1 cellular context compared by ENCODE assay signal in the genomic region with DNA sequence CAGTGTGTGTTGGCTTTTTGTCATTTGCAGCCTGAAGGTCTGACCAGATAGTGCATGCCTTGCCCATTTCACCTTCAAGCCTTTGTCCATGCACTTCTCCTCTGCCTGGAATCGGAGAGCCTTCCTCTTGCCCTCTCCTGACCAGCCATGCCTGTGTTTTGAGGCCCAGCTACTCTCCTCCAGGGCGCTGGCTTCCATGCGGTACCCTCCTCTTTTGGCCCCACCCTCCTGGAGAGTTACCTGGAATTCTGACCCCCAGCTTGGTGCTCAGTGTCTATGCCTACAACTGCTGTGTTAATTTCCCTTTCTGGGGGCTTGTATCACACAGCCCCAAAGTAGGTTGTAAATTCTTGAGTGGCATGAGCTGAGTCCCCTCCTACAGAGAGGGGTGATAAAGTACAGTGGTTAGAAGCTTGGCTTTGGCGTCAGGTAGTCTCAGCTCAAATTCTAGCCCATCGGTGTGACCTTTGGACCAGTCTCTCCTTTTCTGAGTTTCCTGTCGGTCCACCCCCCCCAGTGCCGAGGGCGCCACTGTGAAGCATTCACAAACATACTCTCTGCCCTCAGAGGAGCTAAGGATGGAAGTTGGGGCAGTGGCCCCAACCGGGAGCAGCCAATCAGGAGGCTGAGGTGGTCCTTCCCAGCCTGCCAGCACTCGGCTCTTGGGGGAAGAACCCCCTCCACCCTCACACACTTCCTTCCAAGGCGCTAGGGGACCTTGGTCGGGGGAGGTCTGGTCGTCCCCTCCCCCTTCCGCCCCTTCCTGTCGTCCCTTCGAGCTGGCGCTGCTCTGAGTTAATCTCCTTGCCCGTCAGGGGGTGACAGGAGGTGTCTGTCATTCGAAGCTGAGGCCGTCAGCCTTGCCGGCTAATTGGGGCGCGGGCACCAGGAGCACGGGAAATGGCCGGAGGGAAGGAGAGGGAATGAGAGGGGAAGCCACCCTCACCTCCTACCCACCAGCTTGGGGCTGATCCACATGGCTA.
TF ChIP-seq lines count a peak whose summit lies in the region.

No MANE protein-coding gene starts in this region.

TF ChIP-seq in liver, 16 proteins besides CTCF, POLR2A, EP300 and RAD21 (continued from another document):
- TF ChIP-seq, protein P1, sequence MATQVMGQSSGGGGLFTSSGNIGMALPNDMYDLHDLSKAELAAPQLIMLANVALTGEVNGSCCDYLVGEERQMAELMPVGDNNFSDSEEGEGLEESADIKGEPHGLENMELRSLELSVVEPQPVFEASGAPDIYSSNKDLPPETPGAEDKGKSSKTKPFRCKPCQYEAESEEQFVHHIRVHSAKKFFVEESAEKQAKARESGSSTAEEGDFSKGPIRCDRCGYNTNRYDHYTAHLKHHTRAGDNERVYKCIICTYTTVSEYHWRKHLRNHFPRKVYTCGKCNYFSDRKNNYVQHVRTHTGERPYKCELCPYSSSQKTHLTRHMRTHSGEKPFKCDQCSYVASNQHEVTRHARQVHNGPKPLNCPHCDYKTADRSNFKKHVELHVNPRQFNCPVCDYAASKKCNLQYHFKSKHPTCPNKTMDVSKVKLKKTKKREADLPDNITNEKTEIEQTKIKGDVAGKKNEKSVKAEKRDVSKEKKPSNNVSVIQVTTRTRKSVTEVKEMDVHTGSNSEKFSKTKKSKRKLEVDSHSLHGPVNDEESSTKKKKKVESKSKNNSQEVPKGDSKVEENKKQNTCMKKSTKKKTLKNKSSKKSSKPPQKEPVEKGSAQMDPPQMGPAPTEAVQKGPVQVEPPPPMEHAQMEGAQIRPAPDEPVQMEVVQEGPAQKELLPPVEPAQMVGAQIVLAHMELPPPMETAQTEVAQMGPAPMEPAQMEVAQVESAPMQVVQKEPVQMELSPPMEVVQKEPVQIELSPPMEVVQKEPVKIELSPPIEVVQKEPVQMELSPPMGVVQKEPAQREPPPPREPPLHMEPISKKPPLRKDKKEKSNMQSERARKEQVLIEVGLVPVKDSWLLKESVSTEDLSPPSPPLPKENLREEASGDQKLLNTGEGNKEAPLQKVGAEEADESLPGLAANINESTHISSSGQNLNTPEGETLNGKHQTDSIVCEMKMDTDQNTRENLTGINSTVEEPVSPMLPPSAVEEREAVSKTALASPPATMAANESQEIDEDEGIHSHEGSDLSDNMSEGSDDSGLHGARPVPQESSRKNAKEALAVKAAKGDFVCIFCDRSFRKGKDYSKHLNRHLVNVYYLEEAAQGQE (IDR thresholded peaks at IDR 0.05) = no peak
- TF ChIP-seq HNF4G (IDR thresholded peaks at IDR 0.05) = peak; percentile 54
